In the genomic region with DNA sequence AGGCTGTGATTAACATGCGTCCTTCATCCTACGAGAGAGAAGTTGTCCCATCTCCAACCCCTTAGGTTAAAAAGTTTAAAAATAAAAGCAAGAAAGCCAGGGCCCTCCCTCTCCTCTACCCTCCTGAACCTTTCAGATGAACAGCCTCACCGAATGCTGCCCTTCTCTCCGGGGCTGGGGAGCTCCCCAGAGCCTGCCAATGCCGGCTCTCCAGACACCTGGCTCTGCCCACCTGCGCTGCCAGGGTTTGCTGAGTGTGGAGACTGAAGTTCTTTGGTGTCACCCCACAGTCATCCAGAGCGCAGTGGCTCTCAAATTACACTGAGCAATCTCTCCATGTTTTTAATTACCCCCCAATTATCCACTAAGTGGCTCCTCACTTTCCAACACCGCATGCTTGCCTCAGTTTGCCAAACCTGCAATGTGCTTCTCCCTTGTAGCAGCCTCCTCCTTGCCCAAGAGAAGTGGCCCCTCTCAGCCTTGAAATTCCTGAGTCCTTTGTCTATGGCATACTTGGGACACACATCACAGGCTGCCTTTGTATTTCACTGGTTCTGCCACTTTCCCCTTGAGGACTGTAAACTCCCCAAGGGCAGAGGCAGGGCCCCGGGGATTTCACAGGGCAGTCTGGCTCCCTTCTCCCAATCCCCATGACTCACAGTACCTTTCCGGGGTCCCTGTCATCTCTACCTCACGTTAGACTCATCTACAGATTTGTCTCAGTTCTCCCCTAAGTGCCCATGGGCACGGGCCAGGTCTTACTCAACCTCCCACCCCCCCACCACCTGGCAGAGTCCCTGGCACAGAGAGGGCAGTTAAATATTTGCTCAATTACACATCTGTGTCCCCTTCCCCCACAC, we compare ENCODE assay signal across 8 cellular contexts. TPM values are rescaled to one million over a fixed set of nuclear protein-coding genes. Genes with fewer than 3 reads are reported as not detected.
DNase-seq lines count a peak whose midpoint lies in the region; ATAC-seq and TF ChIP-seq lines count a peak whose summit lies in the region.

No MANE protein-coding gene starts in this region.

- peak; percentile 16 for ATAC-seq in esophagus mucosa

- TF ChIP-seq CTCF in vagina (IDR thresholded peaks at IDR 0.05), result no peak

- H3K27me3 ChIP-seq in neuron (ENCODE audit: insufficient read depth, low read length) (no peaks in the 10 kb centered on the region), vagina (no peaks in the 10 kb centered on the region)

- H3K27ac ChIP-seq in vagina, result peak overlapping the region; percentile 99

- H3K9me3 ChIP-seq in neuron (ENCODE audit: low read length) (no peaks in the 10 kb centered on the region), vagina (no peaks in the 10 kb centered on the region)

- no peak for TF ChIP-seq POLR2A in vagina (IDR thresholded peaks at IDR 0.05)

- peak; percentile 70 for DNase-seq in DMS79 (lab: John Stamatoyannopoulos, UW)
- DNase-seq in NCI-H1436 (lab: John Stamatoyannopoulos, UW), result peak; percentile 79
- DNase-seq in activated CD8-positive, alpha-beta memory T cell treated with anti-CD3 and anti-CD28 coated beads, Interleukin-2, amount 50 U/mL, for 4 hours, result peak; percentile 76
- no peak for DNase-seq in vagina (ENCODE audit: extremely low spot score in 2 of 2)
- DNase-seq in cortex of kidney (lab: John Stamatoyannopoulos, UW), result no peak
- DNase-seq in SKM-1 (lab: John Stamatoyannopoulos, UW; ENCODE audit: unreplicated experiment), result no peak

- H3K4me3 ChIP-seq in neuron (ENCODE audit: low read length) (peak overlapping the region; percentile 90), vagina (peak overlapping the region; percentile 98 to 100)

- intact Hi-C loops in vagina (cut with DNase I), result loop anchor here (5.0 kb wide), 1 partner anchor 72 kb away; no protein-coding TSS in a partner anchor

- H2AFZ ChIP-seq in neuron (ENCODE audit: low read depth, low read length), result no peak overlapping the region

- H3K36me3 ChIP-seq in neuron (ENCODE audit: insufficient read depth, low read length) (peaks cover 2% of the 10 kb centered on the region), vagina (no peaks in the 10 kb centered on the region)

- H3K4me1 ChIP-seq in neuron (ENCODE audit: insufficient read depth, low read length) (peaks cover 21% of the 10 kb centered on the region), vagina (peaks cover 62% of the 10 kb centered on the region)

RNA-seq across cellular contexts. Expression of a gene that starts 2.0 kb away (rescaled TPM):
- total RNA-seq in esophagus mucosa (487 TPM), vagina (333 TPM)

Comparison
In these comparisons a context has a peak if more than half of its experiments do, and no peak if none do; other contexts are left out.
1. DNase-seq: peak in DMS79 (single experiment), NCI-H1436 (single experiment) and activated CD8-positive, alpha-beta memory T cell treated with anti-CD3 and anti-CD28 coated beads, Interleukin-2, amount 50 U/mL, for 4 hours (single experiment); none in vagina (0 of 2), cortex of kidney (single experiment) and SKM-1 (single experiment).